In the genomic region with DNA sequence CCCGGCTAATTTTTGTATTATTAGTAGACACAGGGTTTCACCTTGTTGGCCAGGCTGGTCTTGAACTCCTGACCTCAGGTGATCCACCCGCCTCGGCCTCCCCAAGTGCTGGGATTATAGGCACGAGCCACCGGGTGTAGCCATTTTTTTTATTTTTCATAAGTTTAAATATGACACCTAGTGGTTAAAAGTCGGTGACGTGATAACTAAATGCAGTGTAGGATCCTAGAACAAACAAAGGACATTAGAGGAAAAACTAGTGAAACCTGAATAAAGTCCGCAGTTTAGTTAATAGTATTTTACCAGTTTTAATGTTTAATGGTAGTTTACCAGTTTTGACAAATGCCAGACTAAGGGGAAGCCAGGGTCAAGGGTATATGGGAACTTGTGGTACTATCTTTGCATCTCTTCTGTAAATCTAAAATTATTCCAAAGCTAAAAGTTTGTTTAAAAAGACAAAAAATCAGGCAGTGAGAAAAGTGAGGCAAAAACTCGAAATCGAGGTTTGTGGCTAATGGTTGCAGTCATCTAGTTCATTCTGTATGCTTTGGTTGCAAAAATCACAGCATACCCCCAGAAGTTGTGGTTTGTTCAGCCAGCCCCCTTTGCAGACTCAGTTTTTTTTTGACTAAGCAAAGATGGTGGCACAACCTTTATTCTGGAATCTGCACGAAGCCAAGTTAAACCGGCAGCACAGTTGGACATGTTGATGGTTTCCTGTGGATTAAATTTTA, we compare ENCODE assay signal across 13 cellular contexts. TPM values are rescaled to one million over a fixed set of nuclear protein-coding genes. Genes with fewer than 3 reads are reported as not detected.
DNase-seq lines count a peak whose midpoint lies in the region; ATAC-seq, FAIRE-seq and TF ChIP-seq lines count a peak whose summit lies in the region.
"Had no signal": no experiment of that assay in that cellular context is flagged by ENCODE, and none has a peak within 500 bp of the region (broad histone marks: within the 10 kb centered on the region; RNA-seq: fewer than 3 reads in every experiment).

No MANE protein-coding gene starts in this region.

- H3K79me2 ChIP-seq in mesendoderm (ENCODE audit: control insufficient read depth, insufficient read depth, low read length) = no peaks in the 10 kb centered on the region

- H2BK5ac ChIP-seq in mesendoderm (ENCODE audit: low read length) = no peak overlapping the region

- H3K27me3 ChIP-seq in spleen (replicated peaks in 1 of 7) (no peaks in the 10 kb centered on the region), mesendoderm (ENCODE audit: insufficient read depth, low read length, poor library complexity) (no peaks in the 10 kb centered on the region)
- H3K27me3 ChIP-seq: cardiac muscle cell, esophagus squamous epithelium had no signal

- no peaks in the 10 kb centered on the region for H3K9me3 ChIP-seq in spleen
- H3K9me3 ChIP-seq: esophagus squamous epithelium had no signal

- TF ChIP-seq POLR2A in spleen (IDR thresholded peaks at IDR 0.05) (no peak), GM12892 (IDR thresholded peaks at IDR 0.05; ENCODE audit: low read depth, low read length) (no peak)

- H3K4me3 ChIP-seq in spleen (peak overlapping the region in 1 of 8 donors; percentile 42), mesendoderm (ENCODE audit: low read length) (no peak overlapping the region)
- H3K4me3 ChIP-seq: cardiac muscle cell, esophagus squamous epithelium, smooth muscle cell had no signal

- H3K27ac Mint-ChIP-seq in activated T-cell treated with anti-CD3 and anti-CD28 coated beads, Interleukin-2, amount 50 U/mL, for 72 hours = peak overlapping the region; percentile 82

- intact Hi-C loops in spleen (cut with DNase I; ENCODE audit: low total_unique reads) = no loop called here

- no peak overlapping the region for H3K4ac ChIP-seq in mesendoderm (ENCODE audit: low read depth, low read length)

- H3K4me1 ChIP-seq in spleen = peaks cover 15 to 65% (median 47%) of the 10 kb centered on the region in 6 donors
- no peaks in the 10 kb centered on the region for H3K4me1 ChIP-seq in mesendoderm (ENCODE audit: control insufficient read depth, low read depth, low read length)

- H3K36me3 ChIP-seq in spleen (peaks cover 0 to 95% (median 68%) of the 10 kb centered on the region in 6 donors), mesendoderm (ENCODE audit: control insufficient read depth, insufficient read depth, low read length) (peaks cover 11% of the 10 kb centered on the region)

- no peak overlapping the region for H4K8ac ChIP-seq in mesendoderm (ENCODE audit: low read depth, low read length)

- peak overlapping the region; percentile 62 to 77 for H3K4me3 Mint-ChIP-seq in activated T-cell treated with anti-CD3 and anti-CD28 coated beads, Interleukin-2, amount 50 U/mL, for 72 hours

- no peak for FAIRE-seq in GM12892 (lab: Jason Lieb, UNC)
- FAIRE-seq: TTC549 had no signal

- H3K27me3 Mint-ChIP-seq in activated T-cell treated with anti-CD3 and anti-CD28 coated beads, Interleukin-2, amount 50 U/mL, for 72 hours (ENCODE audit: low read depth) = no peaks in the 10 kb centered on the region

- no peaks in the 10 kb centered on the region for H3K9me3 Mint-ChIP-seq in activated T-cell treated with anti-CD3 and anti-CD28 coated beads, Interleukin-2, amount 50 U/mL, for 72 hours
- H3K9me3 Mint-ChIP-seq: activated T-helper 1 cell treated with anti-CD3 and anti-CD28 coated beads, Interleukin-12 subunit alpha, Interleukin-12 subunit beta, Interleukin-2, Interleukin-4 antibody, amounts not matched to agents 30 ng/mL and 10 ng/mL and 1 ng/mL, durations not matched to agents 14 hours and 24 hours and 36 hours had no signal

- peaks cover 0 to 7% of the 10 kb centered on the region in 2 donors for H3K36me3 Mint-ChIP-seq in activated T-cell treated with anti-CD3 and anti-CD28 coated beads, Interleukin-2, amount 50 U/mL, for 72 hours (ENCODE audit: insufficient read depth in 2 of 2)

- no peaks in the 10 kb centered on the region for H3K79me1 ChIP-seq in mesendoderm (ENCODE audit: low read length)

- peaks cover 27% of the 10 kb centered on the region for H3K4me1 Mint-ChIP-seq in activated T-cell treated with anti-CD3 and anti-CD28 coated beads, Interleukin-2, amount 50 U/mL, for 72 hours (ENCODE audit: low read depth)

- WGBS in spleen, 5 donors = 59 to 72% (median 64%) methylated on average over 12 of the region's 12 CpGs
- no CpG with 5 or more reads among the region's 12 CpGs for WGBS in mesendoderm (ENCODE audit: extremely low coverage, insufficient coverage, low lambda C conversion rate)

- no peak overlapping the region for H3K9ac ChIP-seq in mesendoderm (ENCODE audit: low read length)

- no peak overlapping the region for H3K4me2 ChIP-seq in mesendoderm (ENCODE audit: low read length)
- H3K4me2 ChIP-seq: smooth muscle cell had no signal

- no peak overlapping the region for H2BK15ac ChIP-seq in mesendoderm (replicated peaks; ENCODE audit: low read depth)

- H2BK120ac ChIP-seq in mesendoderm (ENCODE audit: low read depth, low read length) = no peak overlapping the region

- H3K23ac ChIP-seq in mesendoderm (ENCODE audit: low read length) = no peak overlapping the region

- no peak for ATAC-seq in activated T-cell treated with anti-CD3 and anti-CD28 coated beads, Interleukin-2, amount 50 U/mL, for 72 hours (replicated peaks in 1 of 2)

- H3K56ac ChIP-seq in mesendoderm (ENCODE audit: low read length) = no peak overlapping the region

- H4K5ac ChIP-seq in mesendoderm (ENCODE audit: low read length) = no peak overlapping the region

- no peak overlapping the region for H3K18ac ChIP-seq in mesendoderm (ENCODE audit: low read length)

- no peak for DNase-seq in activated T-cell treated with anti-CD3 and anti-CD28 coated beads, Interleukin-2, amount 50 U/mL, for 72 hours
- no peak for DNase-seq in activated T-cell treated with anti-CD3 and anti-CD28 coated beads, Interleukin-2, amount 50 U/mL, for 1 hour
- DNase-seq in MV-4-11 (lab: John Stamatoyannopoulos, UW) = peak; percentile 7
- DNase-seq in dermis blood vessel endothelial cell = peak; percentile 42
- DNase-seq in spleen = no peak
- DNase-seq in activated effector memory CD4-positive, alpha-beta T cell treated with Interleukin-2 at 50 U/mL for 16 hours = no peak
- no peak for DNase-seq in mesendoderm
- DNase-seq in GM12892 (ENCODE audit: insufficient read length) = no peak
- DNase-seq: esophagus squamous epithelium had no signal

- H3K27ac ChIP-seq in spleen (peak overlapping the region in 7 of 8 donors; percentile 77 to 92 (median 87)), mesendoderm (ENCODE audit: low read depth, low read length) (no peak overlapping the region)
- H3K27ac ChIP-seq: cardiac muscle cell had no signal

- peak in 1 of 11 experiments; percentile 10 for TF ChIP-seq CTCF in spleen (IDR thresholded peaks at IDR 0.05 in 8 of 11, conservative IDR thresholded peaks at IDR 0.05 in 3 of 11)

- no peak overlapping the region for H2AK5ac ChIP-seq in mesendoderm (ENCODE audit: low read length)

RNA-seq across cellular contexts. Expression of a gene that starts 29.6 kb away (rescaled TPM):
- total RNA-seq in activated T-cell treated with anti-CD3 and anti-CD28 coated beads, Interleukin-2, amount 50 U/mL, for 72 hours = 10 to 100 TPM; 38.4 to 40.4 TPM
- total RNA-seq in dermis blood vessel endothelial cell (27.8 and 31.8 TPM in 2 replicates), spleen (10 to 100 TPM; 48.2 to 92.1 (median 56.1) TPM)
- polyA plus RNA-seq in spleen = 10 to 100 TPM; 19.9 to 44.4 (median 34.2) TPM
- 11.9 TPM for polyA plus RNA-seq in mesendoderm (2013, experiment 1 of 2)
- polyA plus RNA-seq in mesendoderm (2013, experiment 2 of 2) = 11.1 TPM
- polyA plus RNA-seq in GM12892 (2012; ENCODE audit: missing spikeins) = 11.3 TPM

RNA-seq across cellular contexts. Expression of a gene that starts 51.6 kb away (rescaled TPM):
- total RNA-seq in activated T-cell treated with anti-CD3 and anti-CD28 coated beads, Interleukin-2, amount 50 U/mL, for 72 hours = under 1 TPM; 0.34 to 0.76 TPM
- total RNA-seq in dermis blood vessel endothelial cell = 86.4 and 114 TPM in 2 replicates
- 100 to 1,000 TPM; 351 to 930 (median 819) TPM for total RNA-seq in spleen
- 100 to 1,000 TPM; 178 to 629 (median 302) TPM for polyA plus RNA-seq in spleen
- 10.1 TPM for polyA plus RNA-seq in mesendoderm (2013, experiment 1 of 2)
- polyA plus RNA-seq in mesendoderm (2013, experiment 2 of 2) = 11.1 TPM
- 9.7 TPM for polyA plus RNA-seq in GM12892 (2012; ENCODE audit: missing spikeins)

Comparison
In these comparisons a context has a peak if more than half of its experiments do, and no peak if none do; other contexts are left out.
1. DNase-seq: peak in MV-4-11 (single experiment) and dermis blood vessel endothelial cell (single experiment); none in activated T-cell treated with anti-CD3 and anti-CD28 coated beads, Interleukin-2, amount 50 U/mL, for 72 hours (0 of 2), activated T-cell treated with anti-CD3 and anti-CD28 coated beads, Interleukin-2, amount 50 U/mL, for 1 hour (single experiment), spleen (single experiment), activated effector memory CD4-positive, alpha-beta T cell treated with Interleukin-2 at 50 U/mL for 16 hours (single experiment), mesendoderm (single experiment) and GM12892 (single experiment).
2. RNA of a gene that starts 51.6 kb away (total RNA-seq): 351 to 930 TPM in spleen and 86.4 to 114 TPM in dermis blood vessel endothelial cell; 0.34 to 0.76 TPM in activated T-cell treated with anti-CD3 and anti-CD28 coated beads, Interleukin-2, amount 50 U/mL, for 72 hours; every median in the first group is over 10 times any median in the second.